Comparison of ENCODE assay signal across 11 cellular contexts in the genomic region with DNA sequence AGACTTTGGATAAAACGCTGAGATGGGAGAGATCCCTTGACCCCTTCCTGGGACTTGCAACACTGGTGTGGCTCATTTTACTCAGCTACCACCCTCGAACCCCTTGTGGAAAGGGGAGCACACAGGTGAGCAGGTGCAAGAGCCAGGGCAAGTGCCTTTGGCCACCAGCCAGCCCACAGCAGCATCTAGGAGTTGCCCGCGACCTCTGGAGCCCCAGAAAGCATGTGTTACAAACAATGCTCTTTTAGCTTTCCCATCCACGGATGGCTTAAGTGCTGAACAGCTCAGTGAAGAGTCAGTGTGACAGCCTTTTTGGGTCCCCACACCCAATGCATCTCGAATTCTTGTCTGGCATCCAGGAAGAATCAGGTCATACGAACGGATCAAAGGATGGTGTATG.
"Had no signal": no experiment of that assay in that cellular context is flagged by ENCODE, and none has a peak within 500 bp of the region (broad histone marks: within the 10 kb centered on the region; RNA-seq: fewer than 3 reads in every experiment).

No MANE protein-coding gene starts in this region.

- H3K27me3 ChIP-seq: breast epithelium, esophagus squamous epithelium, testis had no signal

- H3K27ac ChIP-seq: breast epithelium, esophagus squamous epithelium, testis had no signal

- H3K9me3 ChIP-seq: esophagus squamous epithelium, testis had no signal

- H3K36me3 ChIP-seq: breast epithelium, esophagus squamous epithelium had no signal

- H3K4me3 ChIP-seq: breast epithelium, esophagus squamous epithelium, testis had no signal

- H3K4me1 ChIP-seq: breast epithelium, esophagus squamous epithelium, testis had no signal

- DNase-seq: activated B cell treated with CpG ODN at 0.5 μM for 24 hours; activated effector memory CD4-positive, alpha-beta T cell treated with anti-CD3 and anti-CD28 coated beads, Interleukin-2, amount 50 U/mL, for 16 hours; activated T-cell treated with anti-CD3 and anti-CD28 coated beads, Interleukin-2, amount 50 U/mL, for 1 hour; anterior cingulate cortex; esophagus squamous epithelium; foreskin fibroblast; head of caudate nucleus; stimulated activated CD4-positive, alpha-beta T cell treated with anti-CD3 and anti-CD28 coated beads, Interleukin-4, amount 100 ng/mL, for 1 hour; stimulated activated naive CD8-positive, alpha-beta T cell treated with anti-CD3 and anti-CD28 coated beads, Interleukin-15, amount 100 ng/mL, for 72 hours; testis had no signal
